ENCODE assay signal across 1 cellular context in genomic region chrX:140440891-140441290, GRCh38.
TF ChIP-seq lines count a peak whose summit lies in the region.

No MANE protein-coding gene starts in this region.

TF ChIP-seq in GM23338, 12 proteins besides CTCF, POLR2A, EP300 and RAD21 (continued from another document):
- TF ChIP-seq ZNF462 (CRISPR knock-in tag; IDR thresholded peaks at IDR 0.05) (no peak), EZH2phosphoT487 (IDR thresholded peaks at IDR 0.05; ENCODE audit: unreplicated experiment) (no peak), REST (IDR thresholded peaks at IDR 0.05; ENCODE audit: unreplicated experiment) (no peak), POLR2AphosphoS5 (IDR thresholded peaks at IDR 0.05; ENCODE audit: low read depth) (no peak)
